ENCODE assay signal across 8 cellular contexts in the genomic region with DNA sequence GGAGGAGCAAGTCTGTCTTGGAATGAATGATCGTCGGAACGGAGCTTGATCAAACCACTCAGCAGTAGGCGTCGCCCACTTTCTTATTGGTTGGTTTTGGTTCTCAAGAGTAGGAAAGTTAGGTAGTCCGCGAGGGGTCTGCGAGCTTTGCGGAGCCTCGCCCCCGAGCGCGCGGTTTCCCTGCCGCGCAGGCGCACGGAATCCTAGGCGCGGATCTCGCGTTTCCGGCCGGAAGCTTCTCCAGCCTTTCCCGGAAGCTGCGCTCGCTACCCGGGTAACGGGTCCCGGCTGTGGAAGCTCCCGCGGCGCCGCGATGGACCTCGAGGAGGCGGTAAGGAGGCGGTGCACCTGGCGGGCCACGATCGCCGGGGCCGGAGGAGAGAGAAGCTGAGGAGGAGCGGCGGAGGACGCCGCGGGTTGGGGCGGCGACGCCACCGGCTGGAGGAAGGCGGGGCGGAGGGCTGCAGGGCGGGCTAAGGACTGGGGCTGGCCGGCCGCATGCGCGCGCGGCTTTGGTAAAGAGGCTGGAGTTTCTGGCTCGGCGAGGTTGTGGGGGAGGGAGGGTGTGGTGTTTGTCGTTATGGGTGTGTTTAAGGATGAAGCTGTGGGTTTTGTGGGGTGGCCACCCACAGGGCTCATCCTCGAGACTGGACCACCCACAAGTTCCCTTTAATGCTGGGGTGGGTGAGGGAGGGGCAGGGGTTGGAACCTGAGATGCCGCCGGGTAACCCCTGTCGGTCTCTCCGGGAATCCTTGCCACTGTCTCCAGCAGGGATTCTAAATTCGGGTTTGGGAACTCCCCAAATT.
DNase-seq lines count a peak whose midpoint lies in the region; ATAC-seq lines count a peak whose summit lies in the region.

TSS of gene TAF1B (plus strand) at position 246 of the 807 bp plus-strand sequence. CDS start at position 314, 68 bp downstream.

- peak; percentile 69 for ATAC-seq in GM19468 (IDR thresholded peaks at IDR 0.05; ENCODE audit: extremely low read depth, unreplicated experiment)
- ATAC-seq in memory B cell (ENCODE audit: low read depth): peak; percentile 87

- H3K9me3 Mint-ChIP-seq in memory B cell: no peaks in the 10 kb centered on the region

- H3K36me3 ChIP-seq in effector memory CD4-positive, alpha-beta T cell (ENCODE audit: control insufficient read depth, insufficient read depth, low read length): peaks cover 13% of the 10 kb centered on the region

- H3K36me3 Mint-ChIP-seq in memory B cell: peaks cover 13% of the 10 kb centered on the region

- H3K27me3 Mint-ChIP-seq in memory B cell: no peaks in the 10 kb centered on the region

- H3K27ac ChIP-seq in effector memory CD4-positive, alpha-beta T cell (ENCODE audit: insufficient read depth, low read length, poor library complexity, severe bottlenecking): peak within 1 kb of the TSS; percentile 74

- H3K4me1 Mint-ChIP-seq in memory B cell: peaks cover 24% of the 10 kb centered on the region

- peak within 1 kb of the TSS; percentile 94 for H3K4me3 Mint-ChIP-seq in memory B cell

- H3K9me3 ChIP-seq in effector memory CD4-positive, alpha-beta T cell (ENCODE audit: control insufficient read depth, low read length): no peaks in the 10 kb centered on the region

- no peaks in the 10 kb centered on the region for H3K27me3 ChIP-seq in effector memory CD4-positive, alpha-beta T cell (replicated peaks; ENCODE audit: control insufficient read depth, insufficient read depth, low read length, poor library complexity, severe bottlenecking)

- DNase-seq in COLO668 (lab: John Stamatoyannopoulos, UW; ENCODE audit: unreplicated experiment): peak; percentile 93
- peak; percentile 86 for DNase-seq in HS-5 (ENCODE audit: low read depth)
- peak; percentile 6 for DNase-seq in NK-92 (lab: John Stamatoyannopoulos, UW; ENCODE audit: unreplicated experiment)
- peak; percentile 45 to 68 for DNase-seq in activated CD8-positive, alpha-beta memory T cell treated with anti-CD3 and anti-CD28 coated beads for 1 hour (ENCODE audit: extremely low read depth in 1 of 2, low read depth in 1 of 2)
- peak; percentile 74 to 80 (median 75) for DNase-seq in effector memory CD4-positive, alpha-beta T cell
- peak; percentile 76 to 80 for DNase-seq in memory B cell (ENCODE audit: low spot score in 2 of 2)
- DNase-seq in stimulated activated CD8-positive, alpha-beta memory T cell treated with anti-CD3 and anti-CD28 coated beads, Interleukin-12 subunit alpha, Interleukin-12 subunit beta, amount 100 ng/mL, for 24 hours (ENCODE audit: extremely low read depth): peak; percentile 73

- peaks cover 12% of the 10 kb centered on the region for H3K4me1 ChIP-seq in effector memory CD4-positive, alpha-beta T cell (ENCODE audit: control insufficient read depth, insufficient read depth, low read length, poor library complexity, severe bottlenecking)

- peak within 1 kb of the TSS; percentile 91 for H3K27ac Mint-ChIP-seq in memory B cell

- peak within 1 kb of the TSS; percentile 68 for H3K4me3 ChIP-seq in effector memory CD4-positive, alpha-beta T cell (ENCODE audit: insufficient read depth, low read depth, low read length, poor library complexity, severe bottlenecking)

Comparison
In these comparisons a context has a peak if more than half of its experiments do, and no peak if none do; other contexts are left out.
1. Peak in every context shown above with its lines: DNase-seq, ATAC-seq, H3K4me3 ChIP-seq and H3K27ac ChIP-seq.
2. DNase-seq: peak in every context shown above with its lines; median percentile 93 in COLO668; 86 in HS-5; 78 in memory B cell; 75 in effector memory CD4-positive, alpha-beta T cell; 73 in stimulated activated CD8-positive, alpha-beta memory T cell treated with anti-CD3 and anti-CD28 coated beads, Interleukin-12 subunit alpha, Interleukin-12 subunit beta, amount 100 ng/mL, for 24 hours; 56 in activated CD8-positive, alpha-beta memory T cell treated with anti-CD3 and anti-CD28 coated beads for 1 hour; 6 in NK-92.